Comparison of ENCODE assay signal across 28 cellular contexts in the genomic region with DNA sequence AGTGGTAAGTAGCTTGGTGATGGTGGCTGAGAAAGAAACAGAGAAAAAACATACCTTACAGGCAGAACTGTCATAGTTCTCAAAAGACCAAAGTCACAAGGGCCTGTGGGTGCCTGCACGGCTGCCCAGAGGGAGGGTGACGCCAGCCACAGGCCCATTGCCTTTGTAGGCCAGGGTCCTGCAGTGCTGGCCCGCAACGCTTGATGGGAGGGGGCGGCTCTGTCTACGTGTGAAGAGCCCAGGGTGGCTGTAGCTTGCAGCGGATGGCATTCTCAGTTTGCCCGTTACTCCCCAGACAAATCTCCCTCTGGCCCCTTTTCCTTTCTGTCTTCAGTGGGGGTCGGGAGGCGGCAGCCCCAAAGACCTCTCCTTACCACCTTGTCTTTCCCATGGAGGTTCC. TPM values are rescaled to one million over a fixed set of nuclear protein-coding genes. Genes with fewer than 3 reads are reported as not detected.
DNase-seq lines count a peak whose midpoint lies in the region; ATAC-seq and TF ChIP-seq lines count a peak whose summit lies in the region.
"Had no signal": no experiment of that assay in that cellular context is flagged by ENCODE, and none has a peak within 500 bp of the region (broad histone marks: within the 10 kb centered on the region; RNA-seq: fewer than 3 reads in every experiment).

No MANE protein-coding gene starts in this region.

- no peaks in the 10 kb centered on the region for H4K20me1 ChIP-seq in osteoblast (ENCODE audit: insufficient read depth, low read length)
- H4K20me1 ChIP-seq: BLaER1 had no signal

- H3K9me3 ChIP-seq in osteoblast (ENCODE audit: low read depth, low read length) (no peaks in the 10 kb centered on the region), sigmoid colon (no peaks in the 10 kb centered on the region)
- H3K9me3 ChIP-seq: BE2C, BLaER1 had no signal

- WGBS in sigmoid colon, 2 donors = 91 to 95% methylated on average over 10 of the region's 10 CpGs

- no peak for TF ChIP-seq EP300 in sigmoid colon (IDR thresholded peaks at IDR 0.05)

- peaks cover 3% of the 10 kb centered on the region; the same call in 1 of the 2 replicates for H3K36me3 Mint-ChIP-seq in WTC11
- H3K36me3 Mint-ChIP-seq: CD14-positive monocyte; CD4-positive, alpha-beta memory T cell; CD4-positive, CD25-positive, alpha-beta regulatory T cell; CD8-positive, alpha-beta memory T cell had no signal

- intact Hi-C loops in sigmoid colon (cut with DNase I) = no loop called here

- no peaks in the 10 kb centered on the region for H3K4me1 ChIP-seq in osteoblast (ENCODE audit: insufficient read depth, low read length)
- H3K4me1 ChIP-seq in sigmoid colon = no peaks in the 10 kb centered on the region
- H3K4me1 ChIP-seq: BE2C, BLaER1 had no signal

- peak; percentile 30 for DNase-seq in H7
- no peak for DNase-seq in WTC11 (ENCODE audit: low spot score)
- peak; percentile 17 for DNase-seq in osteoblast (ENCODE audit: insufficient read length, low spot score, missing footprints)
- peak; percentile 53 for DNase-seq in sigmoid colon
- DNase-seq in foreskin melanocyte = no peak
- DNase-seq in inferior parietal cortex (ENCODE audit: extremely low spot score) = no peak
- DNase-seq: 8988T; ACHN; BE2C; C1 segment of cervical spinal cord; CD4-positive, alpha-beta memory T cell; CD4-positive, CD25-positive, alpha-beta regulatory T cell; CD8-positive, alpha-beta memory T cell; COR-L47; DMS 273 treated with DMSO at 0.1 percent for 48 hours; DMS153; DMS53; DMS79; DND-41; EL; GDM1 had no signal

- H3K79me2 ChIP-seq in osteoblast (ENCODE audit: insufficient read depth, low read length) = no peaks in the 10 kb centered on the region

- no peaks in the 10 kb centered on the region for H3K36me3 ChIP-seq in H7 (replicated peaks; ENCODE audit: control insufficient read depth, insufficient read depth, low read length)
- no peaks in the 10 kb centered on the region for H3K36me3 ChIP-seq in osteoblast (ENCODE audit: insufficient read depth, low read length)
- H3K36me3 ChIP-seq in sigmoid colon = no peaks in the 10 kb centered on the region
- H3K36me3 ChIP-seq: BE2C, BLaER1 had no signal

- no peak overlapping the region for H3K4me3 Mint-ChIP-seq in WTC11
- H3K4me3 Mint-ChIP-seq: CD14-positive monocyte; CD4-positive, alpha-beta memory T cell; CD4-positive, CD25-positive, alpha-beta regulatory T cell; CD8-positive, alpha-beta memory T cell had no signal

- POLR2A ChIA-PET in WTC11 (lab: Charles Lee) = interaction anchor here (0.6 kb wide), 1 partner anchor 148 kb away, joined by 3 read pairs; no protein-coding TSS in a partner anchor

- no peak for TF ChIP-seq POLR2A in sigmoid colon (IDR thresholded peaks at IDR 0.05)

- peaks cover 6% of the 10 kb centered on the region for H3K9me3 Mint-ChIP-seq in WTC11

- no peaks in the 10 kb centered on the region; the same call in 1 of the 2 replicates for H3K27me3 Mint-ChIP-seq in WTC11 (ENCODE audit: low read depth)

- H3K4me1 Mint-ChIP-seq in WTC11 = peaks cover 9% of the 10 kb centered on the region
- H3K4me1 Mint-ChIP-seq: CD14-positive monocyte; CD4-positive, alpha-beta memory T cell; CD4-positive, CD25-positive, alpha-beta regulatory T cell; CD8-positive, alpha-beta memory T cell had no signal

- ATAC-seq in WTC11 (no peak), HG03095 (IDR thresholded peaks at IDR 0.05; ENCODE audit: unreplicated experiment) (no peak), HG03354 (IDR thresholded peaks at IDR 0.05; ENCODE audit: poor library complexity, severe bottlenecking, unreplicated experiment) (no peak)
- ATAC-seq: GM12878 had no signal

- TF ChIP-seq CTCF in WTC11 (IDR thresholded peaks at IDR 0.05) (no peak), osteoblast (IDR thresholded peaks at IDR 0.05; ENCODE audit: extremely low read depth, low read depth, low read length) (no peak), sigmoid colon (IDR thresholded peaks at IDR 0.05) (no peak)

- H3K27ac Mint-ChIP-seq in WTC11 = no peak overlapping the region
- H3K27ac Mint-ChIP-seq: CD4-positive, alpha-beta memory T cell; CD4-positive, CD25-positive, alpha-beta regulatory T cell had no signal

- no peak overlapping the region for H3K4me3 ChIP-seq in H7 (ENCODE audit: insufficient read depth, low read depth, low read length)
- no peak overlapping the region for H3K4me3 ChIP-seq in osteoblast (ENCODE audit: insufficient read depth, low read length)
- H3K4me3 ChIP-seq in sigmoid colon = no peak overlapping the region
- H3K4me3 ChIP-seq: BLaER1, GM12878 had no signal

- no peaks in the 10 kb centered on the region for H3K27me3 ChIP-seq in H7 (ENCODE audit: control insufficient read depth, insufficient read depth, low read length)
- no peaks in the 10 kb centered on the region for H3K27me3 ChIP-seq in osteoblast (ENCODE audit: insufficient read depth, low read length)
- peaks cover 0 to 2% (median under 1%) of the 10 kb centered on the region in 3 donors for H3K27me3 ChIP-seq in sigmoid colon
- H3K27me3 ChIP-seq: BE2C, BLaER1 had no signal

- H2AFZ ChIP-seq in osteoblast (ENCODE audit: low read length) = no peak overlapping the region

- H3K27ac ChIP-seq in osteoblast (ENCODE audit: low read depth, low read length) = no peak overlapping the region
- no peak overlapping the region for H3K27ac ChIP-seq in sigmoid colon
- H3K27ac ChIP-seq: BLaER1 had no signal

- H3K4me2 ChIP-seq in osteoblast (ENCODE audit: insufficient read depth, low read length) = no peak overlapping the region
- H3K4me2 ChIP-seq: BLaER1 had no signal

- CTCF ChIA-PET in WTC11 (lab: Charles Lee) = interaction anchor here (0.7 to 1.0 kb wide), 2 partner anchors 9 to 23 kb away, joined by 3 to 4 read pairs; no protein-coding TSS in a partner anchor

TF ChIP-seq in WTC11, 78 proteins besides CTCF, POLR2A, EP300 and RAD21:
- TF ChIP-seq GTF2I (CRISPR knock-in tag; conservative IDR thresholded peaks at IDR 0.05) (no peak), PRRX2 (CRISPR knock-in tag; IDR thresholded peaks at IDR 0.05) (no peak), KAT7 (CRISPR knock-in tag; IDR thresholded peaks at IDR 0.05; ENCODE audit: borderline replicate concordance) (no peak), ZNF121 (CRISPR knock-in tag; IDR thresholded peaks at IDR 0.05) (peak; percentile 41; the same call in 1 of the 2 replicates), CREM (CRISPR knock-in tag; IDR thresholded peaks at IDR 0.05) (no peak)
- TF ChIP-seq, protein P1, sequence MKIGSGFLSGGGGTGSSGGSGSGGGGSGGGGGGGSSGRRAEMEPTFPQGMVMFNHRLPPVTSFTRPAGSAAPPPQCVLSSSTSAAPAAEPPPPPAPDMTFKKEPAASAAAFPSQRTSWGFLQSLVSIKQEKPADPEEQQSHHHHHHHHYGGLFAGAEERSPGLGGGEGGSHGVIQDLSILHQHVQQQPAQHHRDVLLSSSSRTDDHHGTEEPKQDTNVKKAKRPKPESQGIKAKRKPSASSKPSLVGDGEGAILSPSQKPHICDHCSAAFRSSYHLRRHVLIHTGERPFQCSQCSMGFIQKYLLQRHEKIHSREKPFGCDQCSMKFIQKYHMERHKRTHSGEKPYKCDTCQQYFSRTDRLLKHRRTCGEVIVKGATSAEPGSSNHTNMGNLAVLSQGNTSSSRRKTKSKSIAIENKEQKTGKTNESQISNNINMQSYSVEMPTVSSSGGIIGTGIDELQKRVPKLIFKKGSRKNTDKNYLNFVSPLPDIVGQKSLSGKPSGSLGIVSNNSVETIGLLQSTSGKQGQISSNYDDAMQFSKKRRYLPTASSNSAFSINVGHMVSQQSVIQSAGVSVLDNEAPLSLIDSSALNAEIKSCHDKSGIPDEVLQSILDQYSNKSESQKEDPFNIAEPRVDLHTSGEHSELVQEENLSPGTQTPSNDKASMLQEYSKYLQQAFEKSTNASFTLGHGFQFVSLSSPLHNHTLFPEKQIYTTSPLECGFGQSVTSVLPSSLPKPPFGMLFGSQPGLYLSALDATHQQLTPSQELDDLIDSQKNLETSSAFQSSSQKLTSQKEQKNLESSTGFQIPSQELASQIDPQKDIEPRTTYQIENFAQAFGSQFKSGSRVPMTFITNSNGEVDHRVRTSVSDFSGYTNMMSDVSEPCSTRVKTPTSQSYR (CRISPR knock-in tag; IDR thresholded peaks at IDR 0.05) = no peak
- TF ChIP-seq, protein P2, sequence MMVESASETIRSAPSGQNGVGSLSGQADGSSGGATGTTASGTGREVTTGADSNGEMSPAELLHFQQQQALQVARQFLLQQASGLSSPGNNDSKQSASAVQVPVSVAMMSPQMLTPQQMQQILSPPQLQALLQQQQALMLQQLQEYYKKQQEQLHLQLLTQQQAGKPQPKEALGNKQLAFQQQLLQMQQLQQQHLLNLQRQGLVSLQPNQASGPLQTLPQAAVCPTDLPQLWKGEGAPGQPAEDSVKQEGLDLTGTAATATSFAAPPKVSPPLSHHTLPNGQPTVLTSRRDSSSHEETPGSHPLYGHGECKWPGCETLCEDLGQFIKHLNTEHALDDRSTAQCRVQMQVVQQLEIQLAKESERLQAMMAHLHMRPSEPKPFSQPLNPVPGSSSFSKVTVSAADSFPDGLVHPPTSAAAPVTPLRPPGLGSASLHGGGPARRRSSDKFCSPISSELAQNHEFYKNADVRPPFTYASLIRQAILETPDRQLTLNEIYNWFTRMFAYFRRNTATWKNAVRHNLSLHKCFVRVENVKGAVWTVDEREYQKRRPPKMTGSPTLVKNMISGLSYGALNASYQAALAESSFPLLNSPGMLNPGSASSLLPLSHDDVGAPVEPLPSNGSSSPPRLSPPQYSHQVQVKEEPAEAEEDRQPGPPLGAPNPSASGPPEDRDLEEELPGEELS (CRISPR knock-in tag; IDR thresholded peaks at IDR 0.05) = no peak

RNA-seq across cellular contexts. Expression of a gene that starts 24.7 kb away (rescaled TPM):
- 9.9 and 12.8 TPM in 2 replicates for total RNA-seq in H7 (2014; rRNA removed; shearing (Covaris generic))
- total RNA-seq in WTC11 (2021) (20.9 to 30.0 TPM (median 23.1 TPM) in 3 replicates), osteoblast (not detected in 2 replicates), sigmoid colon (under 1 TPM in 3 of 4 donors, not detected in 1; 0.16 to 0.28 (median 0.27) TPM)
- polyA plus RNA-seq in sigmoid colon = under 1 TPM in 1 of 3 donors, not detected in 2; 0.63 TPM
- total RNA-seq: G401 had no signal
- polyA plus RNA-seq: AG04450; CD14-positive monocyte; CD4-positive, alpha-beta memory T cell; CD4-positive, CD25-positive, alpha-beta regulatory T cell; GM12878 had no signal

Comparison
In these comparisons a context has a peak if more than half of its experiments do, and no peak if none do; other contexts are left out.
1. DNase-seq: peak in H7 (single experiment), osteoblast (single experiment) and sigmoid colon (single experiment); none in WTC11 (single experiment), foreskin melanocyte (single experiment) and inferior parietal cortex (single experiment).